ENCODE assay signal across 8 cellular contexts in the genomic region with DNA sequence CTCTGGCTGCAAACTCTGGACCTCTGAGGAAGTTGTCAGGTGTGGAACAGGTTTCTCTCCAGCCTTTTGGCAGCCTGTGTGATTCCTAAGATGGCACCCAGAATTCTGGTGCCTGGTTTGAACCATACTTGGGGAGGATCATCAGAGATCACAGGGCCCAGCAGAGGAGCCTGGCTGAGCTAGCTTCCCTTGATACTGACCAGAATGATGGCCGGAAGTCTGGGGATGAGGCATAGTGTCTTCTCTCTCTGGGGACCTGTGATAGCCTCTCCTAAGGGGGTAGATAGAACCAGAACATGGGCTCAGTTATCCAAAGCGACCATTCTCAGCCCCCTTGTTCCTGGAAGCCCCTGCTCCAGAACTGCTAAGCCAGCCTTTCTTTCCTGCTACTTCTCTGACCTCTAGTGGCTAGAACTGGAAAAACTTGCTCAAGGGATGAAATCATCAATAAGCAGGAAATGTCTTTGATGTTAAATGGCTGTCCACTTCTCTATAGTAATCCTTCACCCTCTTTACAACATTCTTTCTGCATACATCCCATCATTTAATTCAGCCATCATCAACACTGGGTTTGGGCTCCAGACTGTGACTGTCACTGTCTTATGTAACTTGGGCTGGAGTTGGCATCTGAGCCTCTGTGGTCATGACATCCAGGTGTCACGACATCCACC. TPM values are rescaled to one million over a fixed set of nuclear protein-coding genes. Genes with fewer than 3 reads are reported as not detected.
DNase-seq lines count a peak whose midpoint lies in the region; ATAC-seq and TF ChIP-seq lines count a peak whose summit lies in the region.

No MANE protein-coding gene starts in this region.

- peaks cover 15% of the 10 kb centered on the region for H3K36me3 Mint-ChIP-seq in type B pancreatic cell

- peak; percentile 64 for DNase-seq in D341Med (ENCODE audit: low spot score)
- DNase-seq in HCEC 1CT: peak; percentile 56
- peak; percentile 54 for DNase-seq in NCI-H460 (ENCODE audit: extremely low read depth, low read depth)
- no peak for DNase-seq in astrocyte of the cerebellum (ENCODE audit: low read depth)
- DNase-seq in kidney glomerular epithelial cell (lab: John Stamatoyannopoulos, UW): peak; percentile 36
- no peak for DNase-seq in type B pancreatic cell (ENCODE audit: extremely low spot score, unreplicated experiment)

- no peak for ATAC-seq in HG02970 (IDR thresholded peaks at IDR 0.05; ENCODE audit: low FRiP score, unreplicated experiment)
- no peak for ATAC-seq in GM19035 (IDR thresholded peaks at IDR 0.05; ENCODE audit: unreplicated experiment)

- peak; percentile 72 for TF ChIP-seq CTCF in astrocyte of the cerebellum (IDR thresholded peaks at IDR 0.05; ENCODE audit: low read depth, low read length, missing control alignments)
- peak; percentile 89 for TF ChIP-seq CTCF in type B pancreatic cell (conservative IDR thresholded peaks at IDR 0.05)

- peaks cover 38% of the 10 kb centered on the region for H3K4me1 Mint-ChIP-seq in type B pancreatic cell (ENCODE audit: unreplicated experiment)

- H3K4me3 ChIP-seq in astrocyte of the cerebellum (ENCODE audit: low read depth, low read length): no peak overlapping the region

- in situ Hi-C loops in astrocyte of the cerebellum (cut with HindIII; ENCODE audit: low sequenced_read_pairs): loop anchor here (5.0 kb wide), 2 partner anchors 81 to 251 kb away; no protein-coding TSS in a partner anchor

- H3K27me3 Mint-ChIP-seq in type B pancreatic cell: no peaks in the 10 kb centered on the region

- no peak overlapping the region for H3K4me3 Mint-ChIP-seq in type B pancreatic cell

- H3K9me3 Mint-ChIP-seq in type B pancreatic cell: peaks cover 9% of the 10 kb centered on the region

- no peak overlapping the region for H3K27ac Mint-ChIP-seq in type B pancreatic cell

RNA-seq across cellular contexts. Expression of a gene that starts 55.1 kb away (rescaled TPM):
- not detected in 2 replicates for total RNA-seq in NCI-H460 (2014; rRNA removed; shearing (Covaris generic))
- polyA plus RNA-seq in NCI-H460 (2014; cell fraction: nucleus; rRNA removed): not detected in 2 replicates
- total RNA-seq in type B pancreatic cell (ENCODE audit: low replicate concordance): 0.48 and 2.8 TPM in 2 replicates

Comparison
In these comparisons a context has a peak if more than half of its experiments do, and no peak if none do; other contexts are left out.
1. DNase-seq: peak in D341Med (single experiment), HCEC 1CT (single experiment), NCI-H460 (single experiment) and kidney glomerular epithelial cell (single experiment); none in astrocyte of the cerebellum (single experiment) and type B pancreatic cell (single experiment).